9 cellular contexts compared by ENCODE assay signal in the genomic region with DNA sequence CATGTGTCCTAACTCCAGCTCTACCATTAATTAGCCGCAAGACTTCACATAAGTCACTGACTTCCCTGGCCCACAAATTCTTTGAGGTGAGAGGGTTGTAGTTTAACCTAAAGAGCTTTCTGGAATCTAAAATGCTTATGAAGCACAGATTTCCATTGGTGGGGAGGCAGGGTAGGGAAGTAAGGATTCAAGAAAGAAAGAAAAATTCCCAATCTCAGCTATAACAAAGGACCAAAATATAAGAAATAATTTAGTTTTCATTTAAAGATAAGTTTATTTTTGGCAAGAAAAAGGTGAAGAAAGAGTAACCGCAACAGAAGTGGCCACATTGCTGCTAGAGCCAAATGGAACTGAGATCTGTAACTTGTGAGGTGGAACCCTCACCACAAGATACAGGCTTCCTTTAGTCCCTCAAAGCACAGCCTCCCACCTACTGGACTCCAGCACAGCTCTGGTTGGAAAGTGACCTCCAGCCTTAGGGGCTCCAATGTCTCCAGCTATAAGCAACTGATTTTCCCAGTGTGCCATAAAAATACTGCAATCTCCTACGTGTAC. TPM values are rescaled to one million over a fixed set of nuclear protein-coding genes. Genes with fewer than 3 reads are reported as not detected.
DNase-seq lines count a peak whose midpoint lies in the region; ATAC-seq and TF ChIP-seq lines count a peak whose summit lies in the region.
"Had no signal": no experiment of that assay in that cellular context is flagged by ENCODE, and none has a peak within 500 bp of the region (broad histone marks: within the 10 kb centered on the region; RNA-seq: fewer than 3 reads in every experiment).

No MANE protein-coding gene starts in this region.

- H3K9ac ChIP-seq in mucosa of rectum (ENCODE audit: low read depth in 1 of 2, low read length in 2 of 2): no peak overlapping the region

- TF ChIP-seq CTCF in GM12864 (IDR thresholded peaks at IDR 0.05; ENCODE audit: low read depth, low read length, missing control alignments) (no peak), OCI-LY7 (conservative IDR thresholded peaks at IDR 0.05; ENCODE audit: low read length) (no peak)

- peak overlapping the region; percentile 83 for H3K27ac ChIP-seq in OCI-LY7 (ENCODE audit: low read depth, low read length, poor library complexity, severe bottlenecking)
- H3K27ac ChIP-seq in mucosa of rectum (ENCODE audit: low read depth in 2 of 2, low read length in 2 of 2): peak overlapping the region; percentile 30 to 64

- H3K4me1 ChIP-seq in OCI-LY7 (ENCODE audit: insufficient read depth, low read length, poor library complexity, severe bottlenecking) (peaks cover 97% of the 10 kb centered on the region), mucosa of rectum (ENCODE audit: control insufficient read depth in 2 of 2, insufficient read depth in 2 of 2, low read length in 2 of 2) (peaks cover 21 to 26% of the 10 kb centered on the region in 2 donors)

- H3K4me3 ChIP-seq in GM12864 (ENCODE audit: low read depth, low read length) (peak overlapping the region; percentile 10; the same call in 1 of the 2 replicates), OCI-LY7 (ENCODE audit: low read depth, low read length, poor library complexity, severe bottlenecking) (no peak overlapping the region), mucosa of rectum (ENCODE audit: low read length in 2 of 2) (no peak overlapping the region)
- H3K4me3 ChIP-seq: MG63 had no signal

- H3K4me2 ChIP-seq in OCI-LY7 (ENCODE audit: low read length): peak overlapping the region; percentile 56

- no TSS peak for BruUV-seq in OCI-LY7 (replicated peaks; lab: Mats Ljungman, UMichigan)

- intact Hi-C loops in OCI-LY7 (cut with micrococcal nuclease; ENCODE audit: unreplicated experiment): no loop called here

- no peak overlapping the region for H2AFZ ChIP-seq in OCI-LY7 (ENCODE audit: low read length)

- no peaks in the 10 kb centered on the region for H3K9me2 ChIP-seq in OCI-LY7 (ENCODE audit: insufficient read depth, low read length)

- CTCF ChIA-PET in OCI-LY7 (lab: Charles Lee; ENCODE audit: unreplicated experiment): interaction anchor here (0.7 to 3.1 kb wide), 2 partner anchors 9 to 24 kb away, joined by 3 to 18 read pairs; no protein-coding TSS in a partner anchor

- no peaks in the 10 kb centered on the region for H3K9me3 ChIP-seq in OCI-LY7 (ENCODE audit: low read length)
- H3K9me3 ChIP-seq in mucosa of rectum (ENCODE audit: control insufficient read depth in 2 of 2, low read length in 2 of 2): no peaks in the 10 kb centered on the region
- H3K9me3 ChIP-seq: MG63 had no signal

- no peak for DNase-seq in GM12864 (ENCODE audit: low read depth)
- no peak for DNase-seq in OCI-LY7 (ENCODE audit: low spot score)
- DNase-seq in GOT3 (lab: John Stamatoyannopoulos, UW): no peak
- no peak for DNase-seq in NCI-H1092 (lab: John Stamatoyannopoulos, UW)
- no peak for DNase-seq in foreskin melanocyte
- no peak for DNase-seq in LoVo (ENCODE audit: low spot score)
- DNase-seq: MG63 had no signal

- H3K36me3 ChIP-seq in OCI-LY7 (ENCODE audit: insufficient read depth, low read length): peaks cover 48% of the 10 kb centered on the region
- H3K36me3 ChIP-seq in mucosa of rectum (ENCODE audit: control insufficient read depth in 2 of 2, insufficient read depth in 2 of 2, low read length in 2 of 2): peaks cover 20 to 25% of the 10 kb centered on the region in 2 donors

- H4K20me1 ChIP-seq in OCI-LY7 (ENCODE audit: insufficient read depth, low read length): no peaks in the 10 kb centered on the region

- POLR2A ChIA-PET in OCI-LY7 (lab: Charles Lee): interaction anchor here (0.6 to 3.7 kb wide), 20 partner anchors 8 to 448 kb away, joined by 3 to 23 read pairs (median 3); no protein-coding TSS in a partner anchor

- no peaks in the 10 kb centered on the region for H3K27me3 ChIP-seq in mucosa of rectum (ENCODE audit: control insufficient read depth in 2 of 2, insufficient read depth in 2 of 2, low read length in 2 of 2)
- H3K27me3 ChIP-seq: MG63 had no signal

- peaks cover 53% of the 10 kb centered on the region; the same call in 1 of the 2 replicates for H3K79me2 ChIP-seq in OCI-LY7 (ENCODE audit: insufficient read depth, low read depth, low read length)

- peak; percentile 43 for ATAC-seq in GM21529 (IDR thresholded peaks at IDR 0.05; ENCODE audit: unreplicated experiment)

RNA-seq across cellular contexts. Expression of gene DAD1, which starts 23.6 kb away (rescaled TPM):
- total RNA-seq in OCI-LY7 (2014; rRNA removed; shearing (Covaris generic)): 88.6 and 154 TPM in 2 replicates
- 115 and 117 TPM in 2 replicates for total RNA-seq in OCI-LY7 (2022)

RNA-seq across cellular contexts. Expression of gene ABHD4, which starts 32.6 kb away (rescaled TPM):
- 5.6 and 6.6 TPM in 2 replicates for total RNA-seq in OCI-LY7 (2014; rRNA removed; shearing (Covaris generic))
- 15.1 and 15.6 TPM in 2 replicates for total RNA-seq in OCI-LY7 (2022)
